1 cellular context compared by ENCODE assay signal in genomic region chr21:14536929-14537328, GRCh38.
TF ChIP-seq lines count a peak whose summit lies in the region.

No MANE protein-coding gene starts in this region.

TF ChIP-seq in GM23338, 12 proteins besides CTCF, POLR2A, EP300 and RAD21:
- TF ChIP-seq, protein P1, sequence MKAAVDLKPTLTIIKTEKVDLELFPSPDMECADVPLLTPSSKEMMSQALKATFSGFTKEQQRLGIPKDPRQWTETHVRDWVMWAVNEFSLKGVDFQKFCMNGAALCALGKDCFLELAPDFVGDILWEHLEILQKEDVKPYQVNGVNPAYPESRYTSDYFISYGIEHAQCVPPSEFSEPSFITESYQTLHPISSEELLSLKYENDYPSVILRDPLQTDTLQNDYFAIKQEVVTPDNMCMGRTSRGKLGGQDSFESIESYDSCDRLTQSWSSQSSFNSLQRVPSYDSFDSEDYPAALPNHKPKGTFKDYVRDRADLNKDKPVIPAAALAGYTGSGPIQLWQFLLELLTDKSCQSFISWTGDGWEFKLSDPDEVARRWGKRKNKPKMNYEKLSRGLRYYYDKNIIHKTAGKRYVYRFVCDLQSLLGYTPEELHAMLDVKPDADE (IDR thresholded peaks at IDR 0.05): no peak
